In genomic region chr4:24703298-24703697, GRCh38 we compare ENCODE assay signal across 34 cellular contexts.
"Had no signal": no experiment of that assay in that cellular context is flagged by ENCODE, and none has a peak within 500 bp of the region (broad histone marks: within the 10 kb centered on the region; RNA-seq: fewer than 3 reads in every experiment).

No MANE protein-coding gene starts in this region.

- H3K9me3 ChIP-seq: adrenal gland, ascending aorta, body of pancreas, breast epithelium had no signal

- ATAC-seq: activated naive CD4-positive, alpha-beta T cell treated with anti-CD3 and anti-CD28 coated beads, Interleukin-2, amount 50 U/mL, for 72 hours; activated naive CD8-positive, alpha-beta T cell treated with anti-CD3 and anti-CD28 coated beads, Interleukin-2, amount 50 U/mL, for 24 hours; activated T-cell treated with anti-CD3 and anti-CD28 coated beads, Interleukin-2, amount 50 U/mL, for 4 hours; activated T-cell treated with anti-CD3 and anti-CD28 coated beads, Interleukin-2, amount 50 U/mL, for 72 hours; activated T-helper 17 cell treated with anti-CD3 and anti-CD28 coated beads, Interleukin-2, amount 50 U/mL, for 72 hours; body of pancreas had no signal

- FAIRE-seq: astrocyte, bronchial epithelial cell had no signal

- H3K4me1 ChIP-seq: adrenal gland, ascending aorta, body of pancreas, breast epithelium had no signal

- H3K36me3 ChIP-seq: adrenal gland, ascending aorta, brain microvascular endothelial cell, breast epithelium, cardiac muscle cell had no signal

- H3K27ac ChIP-seq: adrenal gland, ascending aorta, body of pancreas, brain microvascular endothelial cell, breast epithelium, cardiac muscle cell had no signal

- H3K27me3 ChIP-seq: adrenal gland, ascending aorta, body of pancreas, brain microvascular endothelial cell, breast epithelium, cardiac muscle cell had no signal

- DNase-seq: activated effector memory CD4-positive, alpha-beta T cell treated with anti-CD3 and anti-CD28 coated beads, Interleukin-2, amount 50 U/mL, for 16 hours; activated effector memory CD4-positive, alpha-beta T cell treated with Interleukin-2 at 50 U/mL for 16 hours; activated gamma-delta T cell; activated gamma-delta T cell treated with Interleukin-2 at 50 U/mL for 16 hours; activated naive CD4-positive, alpha-beta T cell; activated naive CD4-positive, alpha-beta T cell treated with anti-CD3 and anti-CD28 coated beads for 36 hours; activated naive CD4-positive, alpha-beta T cell treated with anti-CD3 and anti-CD28 coated beads, Interleukin-2, amount 10 ng/mL, durations not matched to agents 7 days and 5 days; activated naive CD4-positive, alpha-beta T cell treated with anti-CD3 and anti-CD28 coated beads, Interleukin-2, amount 50 U/mL, for 16 hours; activated naive CD4-positive, alpha-beta T cell treated with Interleukin-2 at 50 U/mL for 16 hours; activated naive CD8-positive, alpha-beta T cell treated with anti-CD3 and anti-CD28 coated beads for 36 hours; activated naive CD8-positive, alpha-beta T cell treated with anti-CD3 and anti-CD28 coated beads, Interleukin-2, amount 10 ng/mL, durations not matched to agents 7 days and 5 days; activated naive CD8-positive, alpha-beta T cell treated with anti-CD3 and anti-CD28 coated beads, Interleukin-2, amount 50 U/mL, for 24 hours; activated T-cell treated with anti-CD3 and anti-CD28 coated beads, Interleukin-2, amount 50 U/mL, for 1 hour; activated T-cell treated with anti-CD3 and anti-CD28 coated beads, Interleukin-2, amount 50 U/mL, for 24 hours; activated T-cell treated with anti-CD3 and anti-CD28 coated beads, Interleukin-2, amount 50 U/mL, for 4 hours; activated T-cell treated with anti-CD3 and anti-CD28 coated beads, Interleukin-2, amount 50 U/mL, for 48 hours; activated T-cell treated with anti-CD3 and anti-CD28 coated beads, Interleukin-2, amount 50 U/mL, for 72 hours; adrenal gland; amniotic stem cell; amygdala; anterior cingulate cortex; aorta; body of pancreas; brain microvascular endothelial cell; caudate nucleus; central memory CD4-positive, alpha-beta T cell; cerebellar nuclear complex had no signal

- H3K4me3 ChIP-seq: adrenal gland, ascending aorta, body of pancreas, breast epithelium, cardiac muscle cell had no signal
